24 cellular contexts compared by ENCODE assay signal in the genomic region with DNA sequence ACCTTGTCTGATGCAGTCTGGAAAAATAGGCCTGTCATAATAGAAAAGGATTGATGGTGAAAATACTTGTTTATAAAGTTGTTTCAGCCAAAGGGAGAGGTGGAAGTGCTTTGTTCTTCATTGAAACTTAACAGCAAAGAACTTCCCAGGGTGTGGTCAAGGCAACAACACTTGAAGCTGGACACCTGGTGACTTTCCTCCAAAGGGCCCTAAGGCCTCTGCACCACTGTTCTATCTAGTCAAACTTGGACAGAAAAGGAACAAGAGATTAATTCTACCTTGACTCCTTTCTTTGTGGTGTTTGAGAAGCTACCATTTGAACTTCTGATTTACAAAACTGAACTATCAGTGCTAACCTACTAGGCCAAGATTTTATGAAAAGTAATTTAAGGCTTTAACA.
DNase-seq lines count a peak whose midpoint lies in the region; ATAC-seq and TF ChIP-seq lines count a peak whose summit lies in the region.
"Had no signal": no experiment of that assay in that cellular context is flagged by ENCODE, and none has a peak within 500 bp of the region (broad histone marks: within the 10 kb centered on the region; RNA-seq: fewer than 3 reads in every experiment).

No MANE protein-coding gene starts in this region.

- no peak overlapping the region for H3K14ac ChIP-seq in mesenchymal stem cell (ENCODE audit: low read length in 2 of 2)

- H2AK5ac ChIP-seq in mesenchymal stem cell (ENCODE audit: low read length, severe bottlenecking): peak overlapping the region; percentile 76

- no peak overlapping the region for H2AFZ ChIP-seq in mesenchymal stem cell (ENCODE audit: low read depth, low read length)

- no peak overlapping the region for H2BK12ac ChIP-seq in mesenchymal stem cell (ENCODE audit: low read length in 2 of 2)

- H3K9me3 ChIP-seq in heart right ventricle (no peaks in the 10 kb centered on the region), ascending aorta (no peaks in the 10 kb centered on the region), mesenchymal stem cell (ENCODE audit: control insufficient read depth, low read length) (no peaks in the 10 kb centered on the region), tibial nerve (no peaks in the 10 kb centered on the region)
- H3K9me3 ChIP-seq: upper lobe of left lung had no signal

- no peak overlapping the region for H4K91ac ChIP-seq in mesenchymal stem cell (ENCODE audit: low read length)

- H2BK5ac ChIP-seq in mesenchymal stem cell (ENCODE audit: low read depth, low read length, poor library complexity, severe bottlenecking): no peak overlapping the region

- H3K4me3 ChIP-seq in heart right ventricle (no peak overlapping the region), ascending aorta (no peak overlapping the region), mesenchymal stem cell (ENCODE audit: insufficient read depth in 1 of 2, low read depth in 1 of 2, low read length in 2 of 2) (no peak overlapping the region), tibial nerve (no peak overlapping the region)
- H3K4me3 ChIP-seq: SK-N-MC, upper lobe of left lung had no signal

- TF ChIP-seq EP300 in tibial nerve (IDR thresholded peaks at IDR 0.05): no peak

- no peak overlapping the region for H2BK120ac ChIP-seq in mesenchymal stem cell (ENCODE audit: low read depth, low read length)

- peaks cover 0 to 40% (median 32%) of the 10 kb centered on the region in 9 donors for H3K4me1 ChIP-seq in heart right ventricle
- H3K4me1 ChIP-seq in ascending aorta: peaks cover 0 to 22% of the 10 kb centered on the region in 2 donors
- no peaks in the 10 kb centered on the region for H3K4me1 ChIP-seq in mesenchymal stem cell (ENCODE audit: control insufficient read depth, insufficient read depth, low read depth, low read length)
- peaks cover 0 to 39% (median 13%) of the 10 kb centered on the region in 4 donors for H3K4me1 ChIP-seq in tibial nerve

- TF ChIP-seq POLR2A in tibial nerve (IDR thresholded peaks at IDR 0.05): no peak

- no peak overlapping the region for H3K23ac ChIP-seq in mesenchymal stem cell (ENCODE audit: low read length in 2 of 2)

- H2BK15ac ChIP-seq in mesenchymal stem cell (ENCODE audit: low read depth, poor library complexity, severe bottlenecking): no peak overlapping the region

- no peak overlapping the region for H4K8ac ChIP-seq in mesenchymal stem cell (ENCODE audit: low read length)

- no peak overlapping the region for H3K4ac ChIP-seq in mesenchymal stem cell (ENCODE audit: low read depth in 1 of 2, low read length in 2 of 2)

- intact Hi-C loops in heart right ventricle (cut with DNase I): loop anchor here in 3 of 10 donors (2.0 to 10.0 kb wide), 4 partner anchors 37 to 335 kb away; no protein-coding TSS in a partner anchor
- intact Hi-C loops in Right ventricle myocardium superior (cut with DNase I): no loop called here
- intact Hi-C loops in ascending aorta (cut with DNase I): no loop called here

- H3K27ac ChIP-seq in heart right ventricle (peak overlapping the region in 9 of 10 donors; percentile 51 to 90 (median 79)), ascending aorta (peak overlapping the region; percentile 36 to 83), mesenchymal stem cell (ENCODE audit: low read length, poor library complexity, severe bottlenecking) (no peak overlapping the region), tibial nerve (peak overlapping the region in 3 of 4 donors; percentile 1 to 74 (median 36))
- H3K27ac ChIP-seq: SK-N-MC, VCaP had no signal

- no peaks in the 10 kb centered on the region for H3K79me1 ChIP-seq in mesenchymal stem cell (replicated peaks; ENCODE audit: low read length, poor library complexity, severe bottlenecking)

- H3K36me3 ChIP-seq in heart right ventricle (no peaks in the 10 kb centered on the region), ascending aorta (no peaks in the 10 kb centered on the region), mesenchymal stem cell (ENCODE audit: control insufficient read depth in 1 of 2, insufficient read depth in 2 of 2, low read depth in 1 of 2, low read length in 2 of 2) (no peaks in the 10 kb centered on the region), tibial nerve (no peaks in the 10 kb centered on the region)
- H3K36me3 ChIP-seq: upper lobe of left lung had no signal

- TF ChIP-seq CTCF in heart right ventricle (IDR thresholded peaks at IDR 0.05): no peak
- TF ChIP-seq CTCF in ascending aorta (IDR thresholded peaks at IDR 0.05): no peak
- TF ChIP-seq CTCF in tibial nerve (IDR thresholded peaks at IDR 0.05): no peak

- DNase-seq in heart right ventricle (no peak), Right ventricle myocardium superior (no peak), ascending aorta (ENCODE audit: low spot score in 2 of 2) (no peak), mesenchymal stem cell (no peak), tibial nerve (ENCODE audit: low spot score in 2 of 2) (no peak), globus pallidus (ENCODE audit: low spot score) (no peak), NOMO-1 treated with dmso at 0.1 percent for 144 hours (lab: John Stamatoyannopoulos, UW; ENCODE audit: unreplicated experiment) (no peak), NCI-H526 treated with DMSO at 0.1 percent for 48 hours (lab: John Stamatoyannopoulos, UW) (no peak)
- DNase-seq: activated CD4-positive, alpha-beta T cell treated with anti-CD3 and anti-CD28 coated beads, Interleukin-2, amount 10 ng/mL, durations not matched to agents 7 days and 5 days; activated CD8-positive, alpha-beta memory T cell treated with anti-CD3 and anti-CD28 coated beads, Interleukin-2, amount 10 ng/mL, durations not matched to agents 7 days and 5 days; activated naive CD4-positive, alpha-beta T cell treated with anti-CD3 and anti-CD28 coated beads, Interleukin-2, amount 50 U/mL, for 16 hours; AML-193; CD8-positive, alpha-beta T cell; central memory CD4-positive, alpha-beta T cell; HCEC 1CT; NCI-H1092 treated with DMSO at 0.1 percent for 48 hours; NCI-H2029 treated with DMSO at 0.1 percent for 48 hours; NCI-H345; posterior cingulate gyrus; stimulated activated CD4-positive, alpha-beta T cell treated with anti-CD3 and anti-CD28 coated beads, Interleukin-2, amount 100 ng/mL, for 48 hours; stimulated activated naive CD4-positive, alpha-beta T cell treated with Interleukin-2 at 50 U/mL for 16 hours; upper lobe of left lung had no signal

- ATAC-seq in heart right ventricle (peak in 1 of 8 donors; percentile 29), Right ventricle myocardium superior (ENCODE audit: poor library complexity) (no peak)
- ATAC-seq: activated CD8-positive, alpha-beta memory T cell treated with anti-CD3 and anti-CD28 coated beads, Interleukin-2, amount 10 ng/mL, durations not matched to agents 7 days and 5 days; CD8-positive, alpha-beta T cell had no signal

- no peak overlapping the region for H3K4me2 ChIP-seq in mesenchymal stem cell (ENCODE audit: low read length, poor library complexity, severe bottlenecking)

- no peaks in the 10 kb centered on the region for H3K27me3 ChIP-seq in heart right ventricle
- no peaks in the 10 kb centered on the region for H3K27me3 ChIP-seq in ascending aorta
- H3K27me3 ChIP-seq in mesenchymal stem cell (ENCODE audit: control insufficient read depth in 1 of 2, insufficient read depth in 1 of 2, low read length in 2 of 2): no peaks in the 10 kb centered on the region
- H3K27me3 ChIP-seq in tibial nerve: no peaks in the 10 kb centered on the region
- H3K27me3 ChIP-seq: upper lobe of left lung had no signal

- no peak overlapping the region for H3K9ac ChIP-seq in mesenchymal stem cell (ENCODE audit: low read length)

- no peak overlapping the region for H3K18ac ChIP-seq in mesenchymal stem cell (ENCODE audit: low read depth in 1 of 2, low read length in 2 of 2)
